Comparison of ENCODE assay signal across 8 cellular contexts in genomic region chr2:176096243-176096985, GRCh38. TPM values are rescaled to one million over a fixed set of nuclear protein-coding genes. Genes with fewer than 3 reads are reported as not detected.
DNase-seq lines count a peak whose midpoint lies in the region; ATAC-seq and TF ChIP-seq lines count a peak whose summit lies in the region.

No MANE protein-coding gene starts in this region.

- no peaks in the 10 kb centered on the region for H3K36me3 ChIP-seq in brain microvascular endothelial cell (replicated peaks)

- DNase-seq in stimulated activated naive CD8-positive, alpha-beta T cell treated with anti-CD3 and anti-CD28 coated beads, Interleukin-15, Interleukin-2, amounts not matched to agents 100 U/mL and 50 U/mL, for 24 hours: no peak
- DNase-seq in WTC11 (ENCODE audit: low spot score) (no peak), left colon (no peak), kidney glomerular epithelial cell (lab: John Stamatoyannopoulos, UW) (no peak), brain microvascular endothelial cell (no peak)
- DNase-seq in effector CD8-positive, alpha-beta T cell (lab: John Stamatoyannopoulos, UW): no peak

- peaks cover 87% of the 10 kb centered on the region for H3K27me3 Mint-ChIP-seq in stimulated activated naive CD8-positive, alpha-beta T cell treated with anti-CD3 and anti-CD28 coated beads, Interleukin-15, Interleukin-2, amounts not matched to agents 100 ng/mL and 50 ng/mL, for 24 hours
- H3K27me3 Mint-ChIP-seq in WTC11 (ENCODE audit: low read depth): peaks cover 96% of the 10 kb centered on the region

- peaks cover 37% of the 10 kb centered on the region for H3K4me1 Mint-ChIP-seq in stimulated activated naive CD8-positive, alpha-beta T cell treated with anti-CD3 and anti-CD28 coated beads, Interleukin-15, Interleukin-2, amounts not matched to agents 100 ng/mL and 50 ng/mL, for 24 hours (ENCODE audit: low read depth)
- H3K4me1 Mint-ChIP-seq in WTC11: peaks cover 73% of the 10 kb centered on the region

- H3K36me3 Mint-ChIP-seq in stimulated activated naive CD8-positive, alpha-beta T cell treated with anti-CD3 and anti-CD28 coated beads, Interleukin-15, Interleukin-2, amounts not matched to agents 100 ng/mL and 50 ng/mL, for 24 hours (ENCODE audit: low read depth): peaks cover 4% of the 10 kb centered on the region
- H3K36me3 Mint-ChIP-seq in WTC11: peaks cover 2% of the 10 kb centered on the region; the same call in 1 of the 2 replicates

- in situ Hi-C loops in brain microvascular endothelial cell (cut with HindIII; ENCODE audit: low pct_ligation_motif_present, low sequenced_read_pairs): loop anchor here (10.0 kb wide), 1 partner anchor 732 kb away; no protein-coding TSS in a partner anchor

- intact Hi-C loops in left colon (cut with DNase I, micrococcal nuclease): loop anchor here (5.0 to 10.0 kb wide), 3 partner anchors 404 to 729 kb away; no protein-coding TSS in a partner anchor

- no peaks in the 10 kb centered on the region for H3K9me3 Mint-ChIP-seq in stimulated activated naive CD8-positive, alpha-beta T cell treated with anti-CD3 and anti-CD28 coated beads, Interleukin-15, Interleukin-2, amounts not matched to agents 100 ng/mL and 50 ng/mL, for 24 hours
- H3K9me3 Mint-ChIP-seq in WTC11: no peaks in the 10 kb centered on the region

- H3K4me3 Mint-ChIP-seq in stimulated activated naive CD8-positive, alpha-beta T cell treated with anti-CD3 and anti-CD28 coated beads, Interleukin-15, Interleukin-2, amounts not matched to agents 100 ng/mL and 50 ng/mL, for 24 hours: peak overlapping the region; percentile 74
- peak overlapping the region; percentile 65 for H3K4me3 Mint-ChIP-seq in WTC11

- H3K27ac ChIP-seq in brain microvascular endothelial cell: no peak overlapping the region

- TF ChIP-seq CTCF in WTC11 (IDR thresholded peaks at IDR 0.05) (no peak), brain microvascular endothelial cell (IDR thresholded peaks at IDR 0.05; ENCODE audit: low read depth, low read length, missing control alignments) (no peak)

- CTCF ChIA-PET in WTC11 (lab: Charles Lee): interaction anchor here (1.0 to 4.2 kb wide), 25 partner anchors 8 to 1397 kb away, joined by 3 to 56 read pairs (median 6); partner anchors contain the start of genes HOXD11 and LNPK

- no peak overlapping the region for H3K27ac Mint-ChIP-seq in stimulated activated naive CD8-positive, alpha-beta T cell treated with anti-CD3 and anti-CD28 coated beads, Interleukin-15, Interleukin-2, amounts not matched to agents 100 ng/mL and 50 ng/mL, for 24 hours
- H3K27ac Mint-ChIP-seq in WTC11: peak overlapping the region; percentile 37; the same call in 1 of the 2 replicates

- H3K4me3 ChIP-seq in brain microvascular endothelial cell (ENCODE audit: low read depth, low read length): no peak overlapping the region

- POLR2A ChIA-PET in WTC11 (lab: Charles Lee): no interaction called here

- ATAC-seq in stimulated activated naive CD8-positive, alpha-beta T cell treated with anti-CD3 and anti-CD28 coated beads, Interleukin-15, Interleukin-2, amounts not matched to agents 100 U/mL and 50 U/mL, for 24 hours: no peak
- ATAC-seq in WTC11 (no peak), left colon (peak; percentile 17), HG03565 (IDR thresholded peaks at IDR 0.05; ENCODE audit: unreplicated experiment) (no peak)

- H3K27me3 ChIP-seq in brain microvascular endothelial cell (replicated peaks): peaks cover 98% of the 10 kb centered on the region

TF ChIP-seq in WTC11, 78 proteins besides CTCF, POLR2A, EP300 and RAD21:
- TF ChIP-seq ESRRA (CRISPR knock-in tag; IDR thresholded peaks at IDR 0.05; ENCODE audit: borderline replicate concordance): no peak
- no peak for TF ChIP-seq ATF2 (CRISPR knock-in tag; IDR thresholded peaks at IDR 0.05; ENCODE audit: borderline replicate concordance, low read depth)
- no peak for TF ChIP-seq FOXP4 (CRISPR knock-in tag; IDR thresholded peaks at IDR 0.05)
- TF ChIP-seq NR3C1 (CRISPR knock-in tag; conservative IDR thresholded peaks at IDR 0.05; ENCODE audit: low read depth): no peak
- no peak for TF ChIP-seq JAZF1 (CRISPR knock-in tag; IDR thresholded peaks at IDR 0.05)
- no peak for TF ChIP-seq ATF1 (CRISPR knock-in tag; IDR thresholded peaks at IDR 0.05)
- no peak for TF ChIP-seq TEAD1 (CRISPR knock-in tag; IDR thresholded peaks at IDR 0.05)
- no peak for TF ChIP-seq CREB1 (CRISPR knock-in tag; IDR thresholded peaks at IDR 0.05)
- TF ChIP-seq SMAD4 (CRISPR knock-in tag; IDR thresholded peaks at IDR 0.05): no peak

RNA-seq across cellular contexts. Expression of gene HOXD12, which starts 3.2 kb away (rescaled TPM):
- total RNA-seq in WTC11 (2021) (0.17 TPM in 1 of 3 replicates, not detected in the others), left colon (not detected)

RNA-seq across cellular contexts. Expression of gene HOXD13, which starts 3.9 kb away (rescaled TPM):
- total RNA-seq in WTC11 (2021) (not detected in 3 replicates), left colon (under 1 TPM; 0.14 to 0.15 TPM)

RNA-seq across cellular contexts. Expression of gene HOXD11, which starts 10.7 kb away (rescaled TPM):
- total RNA-seq in WTC11 (2021) (not detected in 3 replicates), left colon (1 to 10 TPM in 1 of 2 donors, under 1 TPM in 1; 0.37 to 4.2 TPM)

RNA-seq across cellular contexts. Expression of gene EVX2, which starts 12.7 kb away (rescaled TPM):
- total RNA-seq in WTC11 (2021) (0.05 TPM in 1 of 3 replicates, not detected in the others), left colon (not detected)

RNA-seq across cellular contexts. Expression of gene HOXD10, which starts 20.2 kb away (rescaled TPM):
- total RNA-seq in WTC11 (2021) (not detected in 3 replicates), left colon (10 to 100 TPM in 1 of 2 donors, 1 to 10 TPM in 1; 1.0 to 14.8 TPM)
